ENCODE assay signal across 7 cellular contexts in genomic region chr11:67436459-67437081, GRCh38. TPM values are rescaled to one million over a fixed set of nuclear protein-coding genes. Genes with fewer than 3 reads are reported as not detected.
A peak's percentile ranks its signal among the peaks of the same experiment; 100 is the strongest.
DNase-seq lines count a peak whose midpoint lies in the region; ATAC-seq and TF ChIP-seq lines count a peak whose summit lies in the region.

No MANE protein-coding gene starts in this region.

- H4K20me1 ChIP-seq in PC-3 (ENCODE audit: low read length): no peaks in the 10 kb centered on the region

- no peak overlapping the region for H2AFZ ChIP-seq in PC-3 (ENCODE audit: low read length)

- no peak for TF ChIP-seq CTCF in PC-3 (conservative IDR thresholded peaks at IDR 0.05; ENCODE audit: low read depth, low read length)

- CTCF ChIA-PET in PC-3 (lab: Charles Lee): no interaction called here

- no peak overlapping the region for H3K4me2 ChIP-seq in PC-3 (ENCODE audit: low read length)

- H3K36me3 ChIP-seq in skeletal muscle tissue (ENCODE audit: control insufficient read depth in 3 of 3, insufficient read depth in 3 of 3, low read length in 3 of 3) (peaks cover 36 to 47% (median 46%) of the 10 kb centered on the region in 3 donors), PC-3 (ENCODE audit: low read depth, low read length) (peaks cover 35% of the 10 kb centered on the region; the same call in 1 of the 2 replicates)

- no peaks in the 10 kb centered on the region for H3K9me2 ChIP-seq in PC-3 (replicated peaks; ENCODE audit: low read length)

- H3K27me3 Mint-ChIP-seq in activated naive CD8-positive, alpha-beta T cell treated with anti-CD3 and anti-CD28 coated beads, Interleukin-2, amount 10 ng/mL, durations not matched to agents 7 days and 5 days: no peaks in the 10 kb centered on the region

- ATAC-seq in GM21515 (IDR thresholded peaks at IDR 0.05; ENCODE audit: unreplicated experiment) (peak; percentile 30), PC-3 (no peak)
- ATAC-seq in activated naive CD8-positive, alpha-beta T cell treated with anti-CD3 and anti-CD28 coated beads, Interleukin-2, amount 10 ng/mL, durations not matched to agents 7 days and 5 days (ENCODE audit: low read depth): peak; percentile 40

- DNase-seq in OCI-M1 (lab: John Stamatoyannopoulos, UW) (peak; percentile 30), NCI-H146 (lab: John Stamatoyannopoulos, UW) (no peak), PC-3 (no peak), NCI-H2171 treated with DMSO at 0.1 percent for 48 hours (lab: John Stamatoyannopoulos, UW) (no peak)
- peak; percentile 79 for DNase-seq in activated naive CD8-positive, alpha-beta T cell treated with anti-CD3 and anti-CD28 coated beads, Interleukin-2, amount 10 ng/mL, durations not matched to agents 7 days and 5 days

- no peaks in the 10 kb centered on the region for H3K9me3 ChIP-seq in skeletal muscle tissue (ENCODE audit: control insufficient read depth in 3 of 3, low read length in 3 of 3)
- no peaks in the 10 kb centered on the region for H3K9me3 ChIP-seq in PC-3 (ENCODE audit: low read length)

- peak overlapping the region; percentile 96 for H3K27ac Mint-ChIP-seq in activated naive CD8-positive, alpha-beta T cell treated with anti-CD3 and anti-CD28 coated beads, Interleukin-2, amount 10 ng/mL, durations not matched to agents 7 days and 5 days

- intact Hi-C loops in PC-3 (cut with micrococcal nuclease): no loop called here

- H3K9ac ChIP-seq in skeletal muscle tissue (ENCODE audit: low read depth in 1 of 3, low read length in 3 of 3) (peak overlapping the region in 1 of 3 donors; percentile 33), PC-3 (ENCODE audit: low read length) (no peak overlapping the region)

- H3K27ac ChIP-seq in skeletal muscle tissue (ENCODE audit: low read depth, low read length) (peak overlapping the region; percentile 19), PC-3 (ENCODE audit: low read length) (no peak overlapping the region)

- no peaks in the 10 kb centered on the region for H3K9me3 Mint-ChIP-seq in activated naive CD8-positive, alpha-beta T cell treated with anti-CD3 and anti-CD28 coated beads, Interleukin-2, amount 10 ng/mL, durations not matched to agents 7 days and 5 days

- no peak overlapping the region for H3K4me3 ChIP-seq in skeletal muscle tissue (ENCODE audit: low read length in 3 of 3)
- no peak overlapping the region for H3K4me3 ChIP-seq in PC-3 (ENCODE audit: low read length)

- BruUV-seq in PC-3 (replicated peaks; lab: Mats Ljungman, UMichigan): no TSS peak

- H3K4me1 ChIP-seq in skeletal muscle tissue (ENCODE audit: control insufficient read depth in 3 of 3, insufficient read depth in 3 of 3, low read length in 3 of 3) (peaks cover 14 to 28% (median 20%) of the 10 kb centered on the region in 3 donors), PC-3 (ENCODE audit: insufficient read depth, low read length) (no peaks in the 10 kb centered on the region)

- H3K4me1 Mint-ChIP-seq in activated naive CD8-positive, alpha-beta T cell treated with anti-CD3 and anti-CD28 coated beads, Interleukin-2, amount 10 ng/mL, durations not matched to agents 7 days and 5 days: peaks cover 47% of the 10 kb centered on the region

- POLR2A ChIA-PET in activated naive CD8-positive, alpha-beta T cell treated with anti-CD3 and anti-CD28 coated beads, Interleukin-2, amount 10 ng/mL, durations not matched to agents 7 days and 5 days (lab: Charles Lee): interaction anchor here (0.6 to 16.3 kb wide), 24 partner anchors 8 to 213 kb away, joined by 3 to 491 read pairs (median 9); partner anchors contain the start of genes ACY3, AIP, CABP4 and CARNS1
- POLR2A ChIA-PET in PC-3 (lab: Charles Lee; ENCODE audit: unreplicated experiment): no interaction called here

- H3K79me2 ChIP-seq in PC-3 (ENCODE audit: low read length): peaks cover 3% of the 10 kb centered on the region; the same call in 1 of the 2 replicates

- peaks cover 9% of the 10 kb centered on the region for H3F3A ChIP-seq in PC-3 (ENCODE audit: low read length, unreplicated experiment)

- peaks cover 37% of the 10 kb centered on the region for H3K36me3 Mint-ChIP-seq in activated naive CD8-positive, alpha-beta T cell treated with anti-CD3 and anti-CD28 coated beads, Interleukin-2, amount 10 ng/mL, durations not matched to agents 7 days and 5 days

- no peaks in the 10 kb centered on the region for H3K27me3 ChIP-seq in skeletal muscle tissue (ENCODE audit: control insufficient read depth in 3 of 3, insufficient read depth in 3 of 3, low read length in 3 of 3)
- no peaks in the 10 kb centered on the region for H3K27me3 ChIP-seq in PC-3 (ENCODE audit: low read length)

- peak overlapping the region; percentile 98 for H3K4me3 Mint-ChIP-seq in activated naive CD8-positive, alpha-beta T cell treated with anti-CD3 and anti-CD28 coated beads, Interleukin-2, amount 10 ng/mL, durations not matched to agents 7 days and 5 days

RNA-seq across cellular contexts. Expression of gene PTPRCAP, which starts 0.9 kb away (rescaled TPM):
- total RNA-seq in activated naive CD8-positive, alpha-beta T cell treated with anti-CD3 and anti-CD28 coated beads, Interleukin-2, amount 10 ng/mL, durations not matched to agents 7 days and 5 days: 100 to 1,000 TPM; 351 to 371 TPM
- total RNA-seq in skeletal muscle tissue (not detected), PC-3 (2014; rRNA removed) (0.15 and 0.29 TPM in 2 replicates)

RNA-seq across cellular contexts. Expression of gene CORO1B, which starts 6.7 kb away (rescaled TPM):
- total RNA-seq in activated naive CD8-positive, alpha-beta T cell treated with anti-CD3 and anti-CD28 coated beads, Interleukin-2, amount 10 ng/mL, durations not matched to agents 7 days and 5 days: 100 to 1,000 TPM; 168 to 195 TPM
- total RNA-seq in skeletal muscle tissue (34.4 TPM), PC-3 (2014; rRNA removed) (209 and 250 TPM in 2 replicates)

RNA-seq across cellular contexts. Expression of gene RPS6KB2, which starts 8.3 kb away (rescaled TPM):
- 10 to 100 TPM; 69.0 to 71.4 TPM for total RNA-seq in activated naive CD8-positive, alpha-beta T cell treated with anti-CD3 and anti-CD28 coated beads, Interleukin-2, amount 10 ng/mL, durations not matched to agents 7 days and 5 days
- total RNA-seq in skeletal muscle tissue: 23.5 TPM
- total RNA-seq in PC-3 (2014; rRNA removed): 170 and 208 TPM in 2 replicates

RNA-seq across cellular contexts. Expression of gene GPR152, which starts 16.0 kb away (rescaled TPM):
- not detected for total RNA-seq in activated naive CD8-positive, alpha-beta T cell treated with anti-CD3 and anti-CD28 coated beads, Interleukin-2, amount 10 ng/mL, durations not matched to agents 7 days and 5 days
- total RNA-seq in skeletal muscle tissue (not detected), PC-3 (2014; rRNA removed) (not detected in 2 replicates)

RNA-seq across cellular contexts. Expression of gene CABP4, which starts 18.6 kb away (rescaled TPM):
- total RNA-seq in activated naive CD8-positive, alpha-beta T cell treated with anti-CD3 and anti-CD28 coated beads, Interleukin-2, amount 10 ng/mL, durations not matched to agents 7 days and 5 days: 1 to 10 TPM; 2.8 to 3.0 TPM
- total RNA-seq in skeletal muscle tissue (0.52 TPM), PC-3 (2014; rRNA removed) (0.55 TPM in 1 of 2 replicates, not detected in the other)

Comparison
In these comparisons a context has a peak if more than half of its experiments do, and no peak if none do; other contexts are left out.
1. DNase-seq: peak in OCI-M1 (single experiment) and activated naive CD8-positive, alpha-beta T cell treated with anti-CD3 and anti-CD28 coated beads, Interleukin-2, amount 10 ng/mL, durations not matched to agents 7 days and 5 days (single experiment); none in NCI-H146 (single experiment), PC-3 (single experiment) and NCI-H2171 treated with DMSO at 0.1 percent for 48 hours (single experiment).
2. RNA of gene PTPRCAP, which starts 0.9 kb away (total RNA-seq): 351 to 371 TPM in activated naive CD8-positive, alpha-beta T cell treated with anti-CD3 and anti-CD28 coated beads, Interleukin-2, amount 10 ng/mL, durations not matched to agents 7 days and 5 days; 0.15 to 0.29 TPM in PC-3 and not detected in skeletal muscle tissue (single experiment); every median in the first group is over 100 times any median in the second.